Comparison of ENCODE assay signal across 1 cellular context in the genomic region with DNA sequence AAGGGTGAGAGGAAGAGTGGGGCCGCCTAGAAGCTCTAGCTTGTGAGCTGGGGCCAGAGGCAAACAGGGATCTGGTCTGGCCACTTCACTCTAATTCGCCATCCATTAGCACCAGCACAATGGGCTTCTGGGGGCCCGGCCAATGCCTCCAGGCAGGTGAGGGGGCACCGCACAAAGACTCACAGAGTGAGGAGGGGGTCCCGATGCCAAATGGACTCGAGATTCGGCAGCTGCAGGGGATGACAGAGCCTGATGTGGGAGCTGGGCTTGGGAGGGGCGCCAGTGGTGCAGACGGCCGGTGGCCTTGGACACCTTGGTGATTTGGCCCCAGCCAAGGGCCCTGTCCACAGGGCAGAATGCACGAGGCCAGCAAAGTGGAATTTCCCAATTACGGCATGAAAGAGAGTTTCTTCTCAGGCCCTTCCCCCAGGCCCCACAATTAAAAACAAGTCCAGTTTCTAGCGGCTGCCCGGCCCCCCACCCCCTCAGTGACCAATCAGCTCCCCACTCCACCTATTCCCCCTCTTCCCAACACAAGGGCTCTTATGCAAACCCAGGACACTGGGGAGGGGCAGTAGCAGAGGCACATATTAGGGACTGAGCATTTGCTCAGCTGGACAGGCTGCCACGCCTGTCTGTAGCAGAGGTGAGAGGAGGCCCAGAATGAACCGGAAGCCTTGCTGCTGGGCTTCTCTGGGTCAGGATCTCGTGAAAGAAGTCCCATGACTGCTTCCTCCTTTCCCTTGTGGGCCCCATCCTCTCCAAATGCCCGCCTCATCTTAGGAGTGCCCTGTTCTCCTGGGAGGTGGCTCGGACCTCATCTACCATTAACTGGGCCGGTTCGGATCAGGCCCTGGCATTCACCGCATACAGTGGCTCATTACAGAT.
TF ChIP-seq lines count a peak whose summit lies in the region.

No MANE protein-coding gene starts in this region.

TF ChIP-seq in HepG2, 621 proteins besides CTCF, POLR2A, EP300 and RAD21 (continued from another document and continues in another):
- TF ChIP-seq, protein P1, sequence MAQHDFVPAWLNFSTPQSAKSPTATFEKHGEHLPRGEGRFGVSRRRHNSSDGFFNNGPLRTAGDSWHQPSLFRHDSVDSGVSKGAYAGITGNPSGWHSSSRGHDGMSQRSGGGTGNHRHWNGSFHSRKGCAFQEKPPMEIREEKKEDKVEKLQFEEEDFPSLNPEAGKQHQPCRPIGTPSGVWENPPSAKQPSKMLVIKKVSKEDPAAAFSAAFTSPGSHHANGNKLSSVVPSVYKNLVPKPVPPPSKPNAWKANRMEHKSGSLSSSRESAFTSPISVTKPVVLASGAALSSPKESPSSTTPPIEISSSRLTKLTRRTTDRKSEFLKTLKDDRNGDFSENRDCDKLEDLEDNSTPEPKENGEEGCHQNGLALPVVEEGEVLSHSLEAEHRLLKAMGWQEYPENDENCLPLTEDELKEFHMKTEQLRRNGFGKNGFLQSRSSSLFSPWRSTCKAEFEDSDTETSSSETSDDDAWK (CRISPR knock-in tag; IDR thresholded peaks at IDR 0.05): no peak
- TF ChIP-seq SNAPC4 (CRISPR knock-in tag; IDR thresholded peaks at IDR 0.05) (no peak), HMGXB4 (CRISPR knock-in tag; IDR thresholded peaks at IDR 0.05; ENCODE audit: borderline replicate concordance in 1 of 2, low read depth in 1 of 2) (peak in 1 of 2 experiments; percentile 34; a peak in 3 of 4 replicates), PTBP1 (IDR thresholded peaks at IDR 0.05; ENCODE audit: low read depth, low read length, poor library complexity, severe bottlenecking) (peak; percentile 32), ZNF17 (CRISPR knock-in tag; IDR thresholded peaks at IDR 0.05) (no peak), KAT2B (IDR thresholded peaks at IDR 0.05; ENCODE audit: borderline replicate concordance, low read depth, low read length) (no peak), PRMT3 (CRISPR knock-in tag; IDR thresholded peaks at IDR 0.05; ENCODE audit: borderline replicate concordance, low read depth) (no peak; the same call in none of the 2 replicates), PLSCR1 (CRISPR knock-in tag; IDR thresholded peaks at IDR 0.05; ENCODE audit: borderline replicate concordance) (no peak; the same call in 1 of the 2 replicates), ZNF549 (CRISPR knock-in tag; IDR thresholded peaks at IDR 0.05) (no peak), NAIF1 (CRISPR knock-in tag; IDR thresholded peaks at IDR 0.05; ENCODE audit: borderline replicate concordance) (peak; percentile 48; the same call in 1 of the 2 replicates), ZIK1 (CRISPR knock-in tag; IDR thresholded peaks at IDR 0.05; ENCODE audit: borderline replicate concordance, low read depth) (no peak; the same call in 1 of the 2 replicates), BRD4 (CRISPR knock-in tag; IDR thresholded peaks at IDR 0.05) (peak; percentile 97), ZFP41 (CRISPR knock-in tag; IDR thresholded peaks at IDR 0.05; ENCODE audit: borderline replicate concordance) (no peak), ZNF225 (CRISPR knock-in tag; IDR thresholded peaks at IDR 0.05) (peak; percentile 42; the same call in 1 of the 2 replicates), NCOA2 (CRISPR knock-in tag; IDR thresholded peaks at IDR 0.05) (peak; percentile 87), PCBP1 (IDR thresholded peaks at IDR 0.05; ENCODE audit: borderline replicate concordance, low read depth, low read length) (no peak), DMAP1 (CRISPR knock-in tag; IDR thresholded peaks at IDR 0.05) (peak; percentile 98), ZNF101 (CRISPR knock-in tag; IDR thresholded peaks at IDR 0.05; ENCODE audit: borderline replicate concordance, low read depth) (peak; percentile 75; the same call in 1 of the 2 replicates), TOPORS (CRISPR knock-in tag; IDR thresholded peaks at IDR 0.05) (no peak; the same call in 1 of the 2 replicates), NCOA5 (CRISPR knock-in tag; IDR thresholded peaks at IDR 0.05) (0 out of 2 replicates have a peak, but pooled peaks have one; percentile 33), ONECUT2 (CRISPR knock-in tag; IDR thresholded peaks at IDR 0.05) (peak; percentile 21; the same call in 1 of the 2 replicates), NFE2 (CRISPR knock-in tag; IDR thresholded peaks at IDR 0.05) (peak; percentile 42; the same call in 1 of the 2 replicates), FOXA3 (CRISPR knock-in tag; IDR thresholded peaks at IDR 0.05) (peak; percentile 73), ELF3 (CRISPR knock-in tag; IDR thresholded peaks at IDR 0.05) (peak; percentile 92), ARNT (IDR thresholded peaks at IDR 0.05) (no peak), ZNF563 (CRISPR knock-in tag; IDR thresholded peaks at IDR 0.05) (peak; percentile 64), RAD51 (IDR thresholded peaks at IDR 0.05; ENCODE audit: borderline replicate concordance) (no peak), ZNF616 (CRISPR knock-in tag; IDR thresholded peaks at IDR 0.05; ENCODE audit: low read depth) (no peak), SNAI1 (CRISPR knock-in tag; IDR thresholded peaks at IDR 0.05; ENCODE audit: borderline replicate concordance) (no peak), MLLT10 (CRISPR knock-in tag; IDR thresholded peaks at IDR 0.05) (no peak), ZNF703 (CRISPR knock-in tag; IDR thresholded peaks at IDR 0.05; ENCODE audit: borderline replicate concordance) (peak; percentile 70), ZNF207 (IDR thresholded peaks at IDR 0.05; ENCODE audit: borderline replicate concordance) (no peak), ZNF224 (CRISPR knock-in tag; IDR thresholded peaks at IDR 0.05) (peak; percentile 34; the same call in 1 of the 2 replicates), TCF12 (IDR thresholded peaks at IDR 0.05) (no peak), TCF12 (CRISPR knock-in tag; IDR thresholded peaks at IDR 0.05) (no peak; the same call in none of the 2 replicates), HHEX (CRISPR knock-in tag; IDR thresholded peaks at IDR 0.05) (0 out of 2 replicates have a peak, but pooled peaks have one; percentile 65), ZNF430 (CRISPR knock-in tag; IDR thresholded peaks at IDR 0.05) (peak; percentile 72), ZNF598 (CRISPR knock-in tag; IDR thresholded peaks at IDR 0.05; ENCODE audit: borderline replicate concordance) (0 out of 2 replicates have a peak, but pooled peaks have one; percentile 31), CBFB (CRISPR knock-in tag; IDR thresholded peaks at IDR 0.05) (peak; percentile 76; the same call in 1 of the 2 replicates), HOXA5 (CRISPR knock-in tag; IDR thresholded peaks at IDR 0.05) (no peak; the same call in 1 of the 2 replicates), ZNF18 (CRISPR knock-in tag; IDR thresholded peaks at IDR 0.05; ENCODE audit: insufficient replicate concordance) (no peak)
- TF ChIP-seq, protein P2, sequence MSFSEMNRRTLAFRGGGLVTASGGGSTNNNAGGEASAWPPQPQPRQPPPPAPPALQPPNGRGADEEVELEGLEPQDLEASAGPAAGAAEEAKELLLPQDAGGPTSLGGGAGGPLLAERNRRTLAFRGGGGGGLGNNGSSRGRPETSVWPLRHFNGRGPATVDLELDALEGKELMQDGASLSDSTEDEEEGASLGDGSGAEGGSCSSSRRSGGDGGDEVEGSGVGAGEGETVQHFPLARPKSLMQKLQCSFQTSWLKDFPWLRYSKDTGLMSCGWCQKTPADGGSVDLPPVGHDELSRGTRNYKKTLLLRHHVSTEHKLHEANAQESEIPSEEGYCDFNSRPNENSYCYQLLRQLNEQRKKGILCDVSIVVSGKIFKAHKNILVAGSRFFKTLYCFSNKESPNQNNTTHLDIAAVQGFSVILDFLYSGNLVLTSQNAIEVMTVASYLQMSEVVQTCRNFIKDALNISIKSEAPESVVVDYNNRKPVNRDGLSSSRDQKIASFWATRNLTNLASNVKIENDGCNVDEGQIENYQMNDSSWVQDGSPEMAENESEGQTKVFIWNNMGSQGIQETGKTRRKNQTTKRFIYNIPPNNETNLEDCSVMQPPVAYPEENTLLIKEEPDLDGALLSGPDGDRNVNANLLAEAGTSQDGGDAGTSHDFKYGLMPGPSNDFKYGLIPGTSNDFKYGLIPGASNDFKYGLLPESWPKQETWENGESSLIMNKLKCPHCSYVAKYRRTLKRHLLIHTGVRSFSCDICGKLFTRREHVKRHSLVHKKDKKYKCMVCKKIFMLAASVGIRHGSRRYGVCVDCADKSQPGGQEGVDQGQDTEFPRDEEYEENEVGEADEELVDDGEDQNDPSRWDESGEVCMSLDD (CRISPR knock-in tag; IDR thresholded peaks at IDR 0.05; ENCODE audit: borderline replicate concordance): no peak
- TF ChIP-seq, protein P3, sequence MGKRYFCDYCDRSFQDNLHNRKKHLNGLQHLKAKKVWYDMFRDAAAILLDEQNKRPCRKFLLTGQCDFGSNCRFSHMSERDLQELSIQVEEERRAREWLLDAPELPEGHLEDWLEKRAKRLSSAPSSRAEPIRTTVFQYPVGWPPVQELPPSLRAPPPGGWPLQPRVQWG (CRISPR knock-in tag; IDR thresholded peaks at IDR 0.05; ENCODE audit: borderline replicate concordance, low read depth): no peak
- TF ChIP-seq, protein P4, sequence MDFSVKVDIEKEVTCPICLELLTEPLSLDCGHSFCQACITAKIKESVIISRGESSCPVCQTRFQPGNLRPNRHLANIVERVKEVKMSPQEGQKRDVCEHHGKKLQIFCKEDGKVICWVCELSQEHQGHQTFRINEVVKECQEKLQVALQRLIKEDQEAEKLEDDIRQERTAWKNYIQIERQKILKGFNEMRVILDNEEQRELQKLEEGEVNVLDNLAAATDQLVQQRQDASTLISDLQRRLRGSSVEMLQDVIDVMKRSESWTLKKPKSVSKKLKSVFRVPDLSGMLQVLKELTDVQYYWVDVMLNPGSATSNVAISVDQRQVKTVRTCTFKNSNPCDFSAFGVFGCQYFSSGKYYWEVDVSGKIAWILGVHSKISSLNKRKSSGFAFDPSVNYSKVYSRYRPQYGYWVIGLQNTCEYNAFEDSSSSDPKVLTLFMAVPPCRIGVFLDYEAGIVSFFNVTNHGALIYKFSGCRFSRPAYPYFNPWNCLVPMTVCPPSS (IDR thresholded peaks at IDR 0.05): no peak
- TF ChIP-seq, protein P5, sequence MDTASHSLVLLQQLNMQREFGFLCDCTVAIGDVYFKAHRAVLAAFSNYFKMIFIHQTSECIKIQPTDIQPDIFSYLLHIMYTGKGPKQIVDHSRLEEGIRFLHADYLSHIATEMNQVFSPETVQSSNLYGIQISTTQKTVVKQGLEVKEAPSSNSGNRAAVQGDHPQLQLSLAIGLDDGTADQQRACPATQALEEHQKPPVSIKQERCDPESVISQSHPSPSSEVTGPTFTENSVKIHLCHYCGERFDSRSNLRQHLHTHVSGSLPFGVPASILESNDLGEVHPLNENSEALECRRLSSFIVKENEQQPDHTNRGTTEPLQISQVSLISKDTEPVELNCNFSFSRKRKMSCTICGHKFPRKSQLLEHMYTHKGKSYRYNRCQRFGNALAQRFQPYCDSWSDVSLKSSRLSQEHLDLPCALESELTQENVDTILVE (CRISPR knock-in tag; IDR thresholded peaks at IDR 0.05): peak; percentile 54
